Comparison of ENCODE assay signal across 15 cellular contexts in the genomic region with DNA sequence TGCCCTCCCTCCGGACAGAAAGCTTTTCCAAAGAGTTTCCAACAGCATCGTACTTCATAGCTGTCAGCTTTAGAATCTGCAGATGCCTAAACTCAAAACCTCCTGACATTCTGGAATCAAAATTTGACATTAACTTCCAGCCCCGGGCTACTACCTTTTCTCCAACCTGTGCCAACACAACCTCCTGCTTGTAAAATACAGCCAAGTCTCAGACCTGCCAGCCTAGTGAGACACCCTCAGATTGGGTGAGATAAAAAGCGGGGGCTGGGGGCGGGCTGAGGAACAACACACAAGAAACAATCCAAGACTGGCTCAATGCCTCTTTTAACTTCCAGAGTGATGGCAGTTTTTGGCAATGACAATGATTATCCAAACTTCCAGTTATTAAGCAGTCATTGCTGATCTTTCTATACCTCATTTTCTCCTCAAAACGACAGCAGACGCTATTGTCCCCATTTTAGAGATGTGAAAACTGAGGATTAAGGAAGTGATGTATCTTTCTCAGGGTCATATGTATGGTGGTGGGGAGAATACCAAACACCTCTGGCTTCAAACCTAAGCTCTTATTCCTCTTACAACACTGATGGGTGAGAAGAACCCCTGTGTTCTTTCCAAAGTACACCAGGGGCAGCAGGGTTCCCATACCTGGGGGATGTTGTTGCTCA. TPM values are rescaled to one million over a fixed set of nuclear protein-coding genes. Genes with fewer than 3 reads are reported as not detected.
DNase-seq lines count a peak whose midpoint lies in the region; ATAC-seq, FAIRE-seq and TF ChIP-seq lines count a peak whose summit lies in the region.
"Had no signal": no experiment of that assay in that cellular context is flagged by ENCODE, and none has a peak within 500 bp of the region (broad histone marks: within the 10 kb centered on the region; RNA-seq: fewer than 3 reads in every experiment).

No MANE protein-coding gene starts in this region.

- H3K27me3 Mint-ChIP-seq in nephron (ENCODE audit: low read depth), result peaks cover 27% of the 10 kb centered on the region

- H3K27me3 ChIP-seq in right atrium auricular region, result peaks cover 3 to 7% of the 10 kb centered on the region in 2 donors

- peak overlapping the region; percentile 46 to 59 (median 48) for H3K27ac Mint-ChIP-seq in nephron

- H3K27ac ChIP-seq in right atrium auricular region, result no peak overlapping the region
- H3K27ac ChIP-seq in epithelial cell of prostate, result peak overlapping the region; percentile 90

- H3K9me3 ChIP-seq in right atrium auricular region, result no peaks in the 10 kb centered on the region
- H3K9me3 ChIP-seq: mucosa of descending colon had no signal

- peaks cover 71% of the 10 kb centered on the region for H3K4me1 Mint-ChIP-seq in nephron

- H3K4me3 ChIP-seq in right atrium auricular region, result peak overlapping the region; percentile 3 to 36
- H3K4me3 ChIP-seq: mucosa of descending colon had no signal

- TF ChIP-seq CTCF in right atrium auricular region (IDR thresholded peaks at IDR 0.05) (no peak), nephron (IDR thresholded peaks at IDR 0.05; ENCODE audit: unreplicated experiment in 3 of 3) (no peak), D721Med (IDR thresholded peaks at IDR 0.05; ENCODE audit: insufficient read depth, missing control alignments) (no peak)

- peak overlapping the region; percentile 84 to 90 (median 89) for H3K4me3 Mint-ChIP-seq in nephron

- peaks cover 0 to 15% of the 10 kb centered on the region in 2 donors for H3K4me1 ChIP-seq in right atrium auricular region

- H3K36me3 ChIP-seq in right atrium auricular region, result no peaks in the 10 kb centered on the region

- intact Hi-C loops in left cardiac atrium (cut with DNase I), result no loop called here

- no peaks in the 10 kb centered on the region for H3K9me3 Mint-ChIP-seq in nephron

- no peak for FAIRE-seq in D721Med (lab: Jason Lieb, UNC)

- H3K36me3 Mint-ChIP-seq in nephron (ENCODE audit: low read depth), result peaks cover 4% of the 10 kb centered on the region

- DNase-seq in right atrium auricular region (ENCODE audit: low spot score) (no peak), left cardiac atrium (no peak), epithelial cell of prostate (ENCODE audit: low read depth, low spot score) (no peak), NCI-H2081 (lab: John Stamatoyannopoulos, UW) (no peak), D721Med (ENCODE audit: insufficient read length, low spot score) (no peak)
- DNase-seq in activated T-cell treated with anti-CD3 and anti-CD28 coated beads, Interleukin-2, amount 50 U/mL, for 1 hour, result no peak
- DNase-seq: 8988T; activated CD8-positive, alpha-beta memory T cell treated with anti-CD3 and anti-CD28 coated beads, Interleukin-2, amount 50 U/mL, for 48 hours; Calu3; effector CD8-positive, alpha-beta T cell; mucosa of descending colon; NCI-H1048; substantia nigra had no signal

- no peak for ATAC-seq in left cardiac atrium
- ATAC-seq in HG03196 (IDR thresholded peaks at IDR 0.05; ENCODE audit: unreplicated experiment), result no peak
- ATAC-seq: mucosa of descending colon had no signal

RNA-seq across cellular contexts. Expression of a gene that starts 1.2 kb away (rescaled TPM):
- 10 to 100 TPM in 1 of 2 donors, 1 to 10 TPM in 1; 7.4 to 16.9 TPM for total RNA-seq in right atrium auricular region
- total RNA-seq in left cardiac atrium, result 10 to 100 TPM in 1 of 2 donors, 1 to 10 TPM in 1; 4.3 to 54.5 TPM
